Comparison of ENCODE assay signal across 16 cellular contexts in the genomic region with DNA sequence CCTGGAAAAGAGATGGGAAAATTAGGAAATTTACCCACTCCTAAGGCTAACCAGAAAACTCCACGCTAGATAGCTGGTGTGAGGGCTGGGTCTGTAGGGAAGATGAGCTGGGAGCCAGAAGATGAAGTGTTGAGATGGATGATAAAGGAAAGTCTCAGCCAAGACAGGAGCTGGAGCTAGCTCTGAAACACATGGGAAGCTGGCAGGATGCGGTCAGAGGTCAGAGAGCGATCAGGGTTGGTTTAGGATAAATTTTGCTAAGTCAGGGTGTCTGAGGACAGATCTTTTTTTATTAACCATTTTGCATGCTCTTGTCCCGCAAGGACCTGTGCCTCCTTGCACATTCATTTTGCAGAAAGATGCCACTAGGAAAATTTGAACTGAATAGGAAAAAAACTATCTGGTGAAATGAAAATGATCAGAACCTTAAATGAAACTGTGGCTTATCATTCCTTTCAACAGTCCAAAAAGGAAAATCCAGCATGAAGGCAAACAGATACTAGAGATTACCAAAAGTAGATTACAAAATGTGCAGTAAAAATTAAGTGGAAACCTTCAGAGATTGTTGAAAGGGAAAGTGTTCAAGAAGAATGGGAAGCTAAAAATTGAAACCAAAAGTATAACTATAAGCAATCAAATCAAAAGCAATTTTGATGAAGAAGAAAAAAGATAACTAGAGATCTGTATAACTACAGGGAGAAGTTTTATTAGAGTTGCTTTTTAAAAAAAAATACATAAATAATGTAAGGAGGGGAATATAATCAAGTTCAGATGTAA. TPM values are rescaled to one million over a fixed set of nuclear protein-coding genes. Genes with fewer than 3 reads are reported as not detected.
A peak's percentile ranks its signal among the peaks of the same experiment; 100 is the strongest.
DNase-seq lines count a peak whose midpoint lies in the region; ATAC-seq and TF ChIP-seq lines count a peak whose summit lies in the region.
"Had no signal": no experiment of that assay in that cellular context is flagged by ENCODE, and none has a peak within 500 bp of the region (broad histone marks: within the 10 kb centered on the region; RNA-seq: fewer than 3 reads in every experiment).

No MANE protein-coding gene starts in this region.

- H4K91ac ChIP-seq in mesenchymal stem cell (ENCODE audit: low read length) = no peak overlapping the region

- DNase-seq in HCEC 1CT (peak; percentile 37), mesenchymal stem cell (no peak), gastrocnemius medialis (no peak), SKM-1 (lab: John Stamatoyannopoulos, UW; ENCODE audit: unreplicated experiment) (no peak), MV-4-11 (lab: John Stamatoyannopoulos, UW) (no peak)
- no peak for DNase-seq in activated T-helper 2 cell treated with anti-CD3 and anti-CD28 coated beads, Interferon-gamma antibody, Interleukin-2, Interleukin-4, amounts not matched to agents 10 μg/mL and 5 μg/mL and 100 μg/mL, durations not matched to agents 14 hours and 24 hours and 36 hours (ENCODE audit: low spot score)
- DNase-seq: activated T-cell treated with anti-CD3 and anti-CD28 coated beads, Interleukin-2, amount 50 U/mL, for 1 hour; CD4-positive, CD25-positive, alpha-beta regulatory T cell; hippocampal formation; left lung; retina; T-helper 1 cell had no signal

- no peaks in the 10 kb centered on the region for H3K36me3 Mint-ChIP-seq in activated T-helper 2 cell treated with anti-CD3 and anti-CD28 coated beads, Interferon-gamma antibody, Interleukin-2, Interleukin-4, amounts not matched to agents 10 μg/mL and 5 μg/mL and 100 μg/mL, durations not matched to agents 14 hours and 24 hours and 36 hours (ENCODE audit: low read depth)

- H3K4me3 ChIP-seq in WI38 (ENCODE audit: low read depth, low read length) (peak overlapping the region; percentile 2), mesenchymal stem cell (ENCODE audit: insufficient read depth in 1 of 2, low read depth in 1 of 2, low read length in 2 of 2) (peak overlapping the region in 1 of 2 experiments; percentile 43), gastrocnemius medialis (no peak overlapping the region)
- H3K4me3 ChIP-seq: left lung, tibial nerve had no signal

- H3K36me3 ChIP-seq in mesenchymal stem cell (ENCODE audit: control insufficient read depth in 1 of 2, insufficient read depth in 2 of 2, low read depth in 1 of 2, low read length in 2 of 2) (no peaks in the 10 kb centered on the region), gastrocnemius medialis (no peaks in the 10 kb centered on the region)
- H3K36me3 ChIP-seq: left lung, tibial nerve had no signal

- no peak overlapping the region for H2BK12ac ChIP-seq in mesenchymal stem cell (ENCODE audit: low read length in 2 of 2)

- H3K4me1 ChIP-seq in mesenchymal stem cell (ENCODE audit: control insufficient read depth, insufficient read depth, low read depth, low read length) = no peaks in the 10 kb centered on the region
- no peaks in the 10 kb centered on the region for H3K4me1 ChIP-seq in gastrocnemius medialis

- H2AK5ac ChIP-seq in mesenchymal stem cell (ENCODE audit: low read length, severe bottlenecking) = no peak overlapping the region

- TF ChIP-seq POLR2A in gastrocnemius medialis (IDR thresholded peaks at IDR 0.05) = no peak

- no peak overlapping the region for H2BK5ac ChIP-seq in mesenchymal stem cell (ENCODE audit: low read depth, low read length, poor library complexity, severe bottlenecking)

- H3K4ac ChIP-seq in mesenchymal stem cell (ENCODE audit: low read depth in 1 of 2, low read length in 2 of 2) = no peak overlapping the region

- no peak overlapping the region for H3K18ac ChIP-seq in mesenchymal stem cell (ENCODE audit: low read depth in 1 of 2, low read length in 2 of 2)

- peak overlapping the region; percentile 48 for H3K9ac ChIP-seq in mesenchymal stem cell (ENCODE audit: low read length)

- ATAC-seq in gastrocnemius medialis = no peak
- ATAC-seq: activated CD4-positive, CD25-positive, alpha-beta regulatory T cell treated with anti-CD3 and anti-CD28 coated beads, Interleukin-2, amount 50 U/mL, for 24 hours; left lung had no signal

- H3K79me1 ChIP-seq in mesenchymal stem cell (replicated peaks; ENCODE audit: low read length, poor library complexity, severe bottlenecking) = no peaks in the 10 kb centered on the region

- H4K8ac ChIP-seq in mesenchymal stem cell (ENCODE audit: low read length) = no peak overlapping the region

- H3K27me3 ChIP-seq in mesenchymal stem cell (ENCODE audit: control insufficient read depth in 1 of 2, insufficient read depth in 1 of 2, low read length in 2 of 2) (no peaks in the 10 kb centered on the region), gastrocnemius medialis (no peaks in the 10 kb centered on the region)
- H3K27me3 ChIP-seq: left lung, tibial nerve had no signal

- H3K4me1 Mint-ChIP-seq in activated T-helper 2 cell treated with anti-CD3 and anti-CD28 coated beads, Interferon-gamma antibody, Interleukin-2, Interleukin-4, amounts not matched to agents 10 μg/mL and 5 μg/mL and 100 μg/mL, durations not matched to agents 14 hours and 24 hours and 36 hours (ENCODE audit: low read depth) = peaks cover 12% of the 10 kb centered on the region

- no peak overlapping the region for H2BK120ac ChIP-seq in mesenchymal stem cell (ENCODE audit: low read depth, low read length)

- no peak overlapping the region for H3K14ac ChIP-seq in mesenchymal stem cell (ENCODE audit: low read length in 2 of 2)

- H3K23ac ChIP-seq in mesenchymal stem cell (ENCODE audit: low read length in 2 of 2) = no peak overlapping the region

- no peak overlapping the region for H3K4me3 Mint-ChIP-seq in activated T-helper 2 cell treated with anti-CD3 and anti-CD28 coated beads, Interferon-gamma antibody, Interleukin-2, Interleukin-4, amounts not matched to agents 10 μg/mL and 5 μg/mL and 100 μg/mL, durations not matched to agents 14 hours and 24 hours and 36 hours (ENCODE audit: low read depth)
- H3K4me3 Mint-ChIP-seq: CD4-positive, CD25-positive, alpha-beta regulatory T cell had no signal

- no peak overlapping the region for H2AFZ ChIP-seq in mesenchymal stem cell (ENCODE audit: low read depth, low read length)

- in situ Hi-C loops in gastrocnemius medialis (cut with MboI; ENCODE audit: low sequenced_read_pairs in 4 of 4) = no loop called here

- H3K27me3 Mint-ChIP-seq in activated T-helper 2 cell treated with anti-CD3 and anti-CD28 coated beads, Interferon-gamma antibody, Interleukin-2, Interleukin-4, amounts not matched to agents 10 μg/mL and 5 μg/mL and 100 μg/mL, durations not matched to agents 14 hours and 24 hours and 36 hours (ENCODE audit: low read depth) = peaks cover 31% of the 10 kb centered on the region

- no peak overlapping the region for H3K27ac Mint-ChIP-seq in activated T-helper 2 cell treated with anti-CD3 and anti-CD28 coated beads, Interferon-gamma antibody, Interleukin-2, Interleukin-4, amounts not matched to agents 10 μg/mL and 5 μg/mL and 100 μg/mL, durations not matched to agents 14 hours and 24 hours and 36 hours
- H3K27ac Mint-ChIP-seq: CD4-positive, CD25-positive, alpha-beta regulatory T cell had no signal

- no peaks in the 10 kb centered on the region for H3K9me3 Mint-ChIP-seq in activated T-helper 2 cell treated with anti-CD3 and anti-CD28 coated beads, Interferon-gamma antibody, Interleukin-2, Interleukin-4, amounts not matched to agents 10 μg/mL and 5 μg/mL and 100 μg/mL, durations not matched to agents 14 hours and 24 hours and 36 hours

- H3K9me3 ChIP-seq in mesenchymal stem cell (ENCODE audit: control insufficient read depth, low read length) (no peaks in the 10 kb centered on the region), gastrocnemius medialis (no peaks in the 10 kb centered on the region)
- H3K9me3 ChIP-seq: left lung, tibial nerve had no signal

- TF ChIP-seq CTCF in C4-2B (conservative IDR thresholded peaks at IDR 0.05) (no peak), WI38 (IDR thresholded peaks at IDR 0.05; ENCODE audit: low read depth, low read length) (no peak), gastrocnemius medialis (IDR thresholded peaks at IDR 0.05 in 4 of 5, conservative IDR thresholded peaks at IDR 0.05 in 1 of 5) (no peak)

- H3K4me2 ChIP-seq in mesenchymal stem cell (ENCODE audit: low read length, poor library complexity, severe bottlenecking) = no peak overlapping the region

- H2BK15ac ChIP-seq in mesenchymal stem cell (ENCODE audit: low read depth, poor library complexity, severe bottlenecking) = no peak overlapping the region

- 55% methylated on average over 4 of the region's 4 CpGs for WGBS in mesenchymal stem cell

- intact Hi-C loops in gastrocnemius medialis (cut with DNase I; ENCODE audit: low total_unique reads) = loop anchor here (10.0 kb wide), 2 partner anchors 325 to 625 kb away; no protein-coding TSS in a partner anchor
- intact Hi-C loops in activated T-helper 2 cell treated with anti-CD3 and anti-CD28 coated beads, Interferon-gamma antibody, Interleukin-2, Interleukin-4, amounts not matched to agents 10 μg/mL and 5 μg/mL and 100 μg/mL, durations not matched to agents 14 hours and 24 hours and 36 hours (cut with micrococcal nuclease) = loop anchor here (10.0 kb wide), 1 partner anchor 365 kb away; no protein-coding TSS in a partner anchor

- H3K27ac ChIP-seq in C4-2B = peak overlapping the region; percentile 72
- no peak overlapping the region for H3K27ac ChIP-seq in mesenchymal stem cell (ENCODE audit: low read length, poor library complexity, severe bottlenecking)
- no peak overlapping the region for H3K27ac ChIP-seq in gastrocnemius medialis
- H3K27ac ChIP-seq: tibial nerve had no signal

RNA-seq across cellular contexts. Expression of gene EDN1, which starts 10.7 kb away (rescaled TPM):
- polyA plus RNA-seq in mesenchymal stem cell (2013, experiment 1 of 2) = 3.7 TPM
- polyA plus RNA-seq in mesenchymal stem cell (2013, experiment 2 of 2) = 3.2 TPM
- 10 to 100 TPM in 1 of 4 donors, 1 to 10 TPM in 3; 7.4 to 12.0 (median 9.3) TPM for total RNA-seq in gastrocnemius medialis
- total RNA-seq in activated T-helper 2 cell treated with anti-CD3 and anti-CD28 coated beads, Interferon-gamma antibody, Interleukin-2, Interleukin-4, amounts not matched to agents 10 μg/mL and 5 μg/mL and 100 μg/mL, durations not matched to agents 14 hours and 24 hours and 36 hours = 0.09 TPM in 2 replicates
- polyA plus RNA-seq: CD4-positive, CD25-positive, alpha-beta regulatory T cell had no signal
